In genomic region chr6:56897789-56898509, GRCh38 we compare ENCODE assay signal across 28 cellular contexts. TPM values are rescaled to one million over a fixed set of nuclear protein-coding genes. Genes with fewer than 3 reads are reported as not detected.
"Had no signal": no experiment of that assay in that cellular context is flagged by ENCODE, and none has a peak within 500 bp of the region (broad histone marks: within the 10 kb centered on the region; RNA-seq: fewer than 3 reads in every experiment).

No MANE protein-coding gene starts in this region.

- H3K27ac Mint-ChIP-seq: activated CD4-positive, alpha-beta memory T cell treated with anti-CD3 and anti-CD28 coated beads for 36 hours; activated CD4-positive, alpha-beta T cell treated with anti-CD3 and anti-CD28 coated beads, Interleukin-2, amount 10 ng/mL, durations not matched to agents 7 days and 5 days; activated naive CD4-positive, alpha-beta T cell treated with anti-CD3 and anti-CD28 coated beads, Interleukin-2, amount 50 U/mL, for 72 hours; activated naive CD8-positive, alpha-beta T cell treated with anti-CD3 and anti-CD28 coated beads, Interleukin-2, amount 50 U/mL, for 24 hours; brain; T-helper 17 cell had no signal

- H3K9me3 ChIP-seq: MG63 had no signal

- H3K4me3 Mint-ChIP-seq: activated CD4-positive, alpha-beta memory T cell treated with anti-CD3 and anti-CD28 coated beads for 36 hours; activated CD4-positive, alpha-beta T cell treated with anti-CD3 and anti-CD28 coated beads, Interleukin-2, amount 10 ng/mL, durations not matched to agents 7 days and 5 days; activated naive CD8-positive, alpha-beta T cell treated with anti-CD3 and anti-CD28 coated beads, Interleukin-2, amount 50 U/mL, for 24 hours; activated T-cell treated with anti-CD3 and anti-CD28 coated beads, Interleukin-2, amount 50 U/mL, for 4 hours; brain; central memory CD8-positive, alpha-beta T cell; T-helper 17 cell had no signal

- H3K36me3 Mint-ChIP-seq: activated CD4-positive, alpha-beta memory T cell treated with anti-CD3 and anti-CD28 coated beads for 36 hours; activated naive CD4-positive, alpha-beta T cell treated with anti-CD3 and anti-CD28 coated beads, Interleukin-2, amount 50 U/mL, for 72 hours had no signal

- DNase-seq: activated CD4-positive, alpha-beta memory T cell treated with anti-CD3 and anti-CD28 coated beads for 36 hours; activated CD4-positive, alpha-beta T cell treated with anti-CD3 and anti-CD28 coated beads, Interleukin-2, amount 10 ng/mL, durations not matched to agents 7 days and 5 days; activated CD4-positive, CD25-positive, alpha-beta regulatory T cell; activated CD8-positive, alpha-beta memory T cell treated with anti-CD3 and anti-CD28 coated beads for 24 hours; activated effector memory CD4-positive, alpha-beta T cell treated with anti-CD3 and anti-CD28 coated beads, Interleukin-2, amount 50 U/mL, for 16 hours; activated naive CD4-positive, alpha-beta T cell treated with Interleukin-2 at 50 U/mL for 16 hours; activated naive CD8-positive, alpha-beta T cell treated with anti-CD3 and anti-CD28 coated beads, Interleukin-2, amount 50 U/mL, for 24 hours; activated T-cell treated with anti-CD3 and anti-CD28 coated beads, Interleukin-2, amount 50 U/mL, for 4 hours; amniotic stem cell; MG63; MV-4-11; NCI-H1092 treated with DMSO at 0.1 percent for 48 hours; NCI-H1417 treated with DMSO at 0.1 percent for 48 hours; NCI-H1694 treated with DMSO at 0.1 percent for 48 hours; NCI-H2029 treated with DMSO at 0.1 percent for 48 hours; NCI-H345; NCI-H510A; NCI-H69; NK-92 treated with Interleukin-12 subunit alpha and Interleukin-12 subunit beta, amount 100 ng/mL, for 24 hours; OCI-M1; SHP77 treated with DMSO at 0.1 percent for 48 hours; T-helper 17 cell; T-helper 9 cell had no signal

- H3K4me3 ChIP-seq: MG63 had no signal

- H3K36me3 ChIP-seq: MG63 had no signal

- H3K27me3 ChIP-seq: MG63 had no signal

- ATAC-seq: activated naive CD4-positive, alpha-beta T cell treated with anti-CD3 and anti-CD28 coated beads, Interleukin-2, amount 50 U/mL, for 72 hours; activated naive CD8-positive, alpha-beta T cell treated with anti-CD3 and anti-CD28 coated beads, Interleukin-2, amount 50 U/mL, for 24 hours; activated T-cell treated with anti-CD3 and anti-CD28 coated beads, Interleukin-2, amount 50 U/mL, for 4 hours; T-helper 17 cell had no signal

- FAIRE-seq: astrocyte, TTC549 had no signal

- H3K9me3 Mint-ChIP-seq: activated CD4-positive, alpha-beta memory T cell treated with anti-CD3 and anti-CD28 coated beads for 36 hours; activated CD4-positive, alpha-beta T cell treated with anti-CD3 and anti-CD28 coated beads, Interleukin-2, amount 10 ng/mL, durations not matched to agents 7 days and 5 days; activated naive CD4-positive, alpha-beta T cell treated with anti-CD3 and anti-CD28 coated beads, Interleukin-2, amount 50 U/mL, for 72 hours; activated naive CD8-positive, alpha-beta T cell treated with anti-CD3 and anti-CD28 coated beads, Interleukin-2, amount 50 U/mL, for 24 hours; activated T-cell treated with anti-CD3 and anti-CD28 coated beads, Interleukin-2, amount 50 U/mL, for 4 hours; central memory CD8-positive, alpha-beta T cell had no signal

- H3K4me1 Mint-ChIP-seq: activated CD4-positive, alpha-beta T cell treated with anti-CD3 and anti-CD28 coated beads, Interleukin-2, amount 10 ng/mL, durations not matched to agents 7 days and 5 days; activated naive CD8-positive, alpha-beta T cell treated with anti-CD3 and anti-CD28 coated beads, Interleukin-2, amount 50 U/mL, for 24 hours; central memory CD8-positive, alpha-beta T cell had no signal

- H3K27me3 Mint-ChIP-seq: brain had no signal

RNA-seq across cellular contexts. Expression of gene BEND6, which starts 57.0 kb away (rescaled TPM):
- total RNA-seq: activated CD4-positive, alpha-beta memory T cell treated with anti-CD3 and anti-CD28 coated beads for 36 hours; activated CD4-positive, alpha-beta T cell treated with anti-CD3 and anti-CD28 coated beads, Interleukin-2, amount 10 ng/mL, durations not matched to agents 7 days and 5 days; activated naive CD4-positive, alpha-beta T cell treated with anti-CD3 and anti-CD28 coated beads, Interleukin-2, amount 50 U/mL, for 72 hours; T-helper 17 cell had no signal
